Comparison of ENCODE assay signal across 19 cellular contexts in the genomic region with DNA sequence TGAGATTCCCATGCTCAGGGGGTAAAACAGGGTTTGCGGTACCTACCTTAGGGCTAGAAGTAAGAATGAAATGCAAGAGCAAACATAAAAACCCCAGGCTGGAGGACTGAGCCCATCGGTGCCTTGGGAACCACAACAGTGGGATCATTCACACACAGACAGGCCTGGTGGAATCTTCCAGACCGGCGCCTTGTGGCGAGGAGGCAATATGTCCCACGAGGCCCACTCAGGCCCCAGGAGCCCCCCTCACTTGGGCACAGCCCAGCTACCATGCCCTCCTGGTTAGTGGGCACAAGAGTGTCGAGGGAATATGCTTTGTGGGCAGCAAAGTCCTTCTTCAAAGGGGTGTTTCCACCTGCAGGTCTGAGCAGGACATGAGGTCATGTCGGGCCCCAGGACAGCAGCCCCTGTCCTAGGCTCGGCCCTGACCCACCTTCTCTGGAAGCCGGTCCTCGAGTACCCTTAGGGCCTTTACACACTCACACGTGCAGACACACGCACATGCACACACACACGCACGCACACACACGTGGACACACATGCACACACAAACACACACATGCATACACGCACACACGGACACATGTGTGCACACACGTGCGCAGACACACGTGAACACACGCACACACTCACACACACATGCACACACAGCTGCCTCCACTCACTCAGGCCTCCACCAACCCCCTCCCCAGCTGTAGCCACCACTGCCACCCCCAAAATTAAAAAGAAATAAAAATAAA. TPM values are rescaled to one million over a fixed set of nuclear protein-coding genes. Genes with fewer than 3 reads are reported as not detected.
A peak's percentile ranks its signal among the peaks of the same experiment; 100 is the strongest.
DNase-seq lines count a peak whose midpoint lies in the region; ATAC-seq and TF ChIP-seq lines count a peak whose summit lies in the region.
"Had no signal": no experiment of that assay in that cellular context is flagged by ENCODE, and none has a peak within 500 bp of the region (broad histone marks: within the 10 kb centered on the region; RNA-seq: fewer than 3 reads in every experiment).

No MANE protein-coding gene starts in this region.

- no peak overlapping the region for H2AFZ ChIP-seq in MM.1S (ENCODE audit: low read length)

- no peak overlapping the region for H3K4me2 ChIP-seq in MM.1S (ENCODE audit: low read depth, low read length)

- H3K27ac ChIP-seq in heart right ventricle (peak overlapping the region in 3 of 10 donors; percentile 16 to 53 (median 40)), left ventricle myocardium inferior (replicated peaks) (no peak overlapping the region), aorta (ENCODE audit: low read depth in 1 of 2, low read length in 2 of 2) (no peak overlapping the region), MM.1S (ENCODE audit: low read length) (no peak overlapping the region)
- no peak overlapping the region for H3K27ac ChIP-seq in CD8-positive, alpha-beta T cell (ENCODE audit: low read depth, low read length)
- H3K27ac ChIP-seq: transverse colon, WERI-Rb-1 had no signal

- DNase-seq in heart right ventricle: no peak
- no peak for DNase-seq in left ventricle myocardium inferior
- no peak for DNase-seq in adipocyte (ENCODE audit: low read depth)
- DNase-seq in mesothelial cell of epicardium (ENCODE audit: low spot score in 2 of 2, unreplicated experiment in 2 of 2): no peak
- DNase-seq in aorta: no peak
- DNase-seq in activated CD8-positive, alpha-beta memory T cell treated with anti-CD3 and anti-CD28 coated beads, Interleukin-2, amount 50 U/mL, for 48 hours: no peak
- DNase-seq in MM.1S: no peak
- no peak for DNase-seq in CD8-positive, alpha-beta T cell
- DNase-seq: effector CD4-positive, alpha-beta T cell; esophagus squamous epithelium; KG1; NCI-H2029; SHP77; stimulated activated naive CD8-positive, alpha-beta T cell treated with anti-CD3 and anti-CD28 coated beads, Interleukin-15, Interleukin-2, amounts not matched to agents 100 U/mL and 50 U/mL, for 24 hours; transverse colon; WERI-Rb-1 had no signal

- H3K79me2 ChIP-seq in MM.1S (ENCODE audit: low read length): no peaks in the 10 kb centered on the region

- POLR2A ChIA-PET in CD8-positive, alpha-beta T cell (lab: Charles Lee): no interaction called here

- peaks cover 30% of the 10 kb centered on the region for H3K4me1 Mint-ChIP-seq in mesothelial cell of epicardium
- H3K4me1 Mint-ChIP-seq in CD8-positive, alpha-beta T cell (ENCODE audit: low read depth): no peaks in the 10 kb centered on the region

- intact Hi-C loops in heart right ventricle (cut with DNase I) (loop anchor here in 4 of 10 donors (5.0 to 10.0 kb wide), 3 partner anchors 73 to 594 kb away; no protein-coding TSS in a partner anchor), left ventricle myocardium inferior (cut with micrococcal nuclease) (loop anchor here (10.0 kb wide), 1 partner anchor 594 kb away; no protein-coding TSS in a partner anchor), aorta (cut with DNase I) (loop anchor here (2.0 to 10.0 kb wide), 5 partner anchors 63 to 554 kb away; partner anchors contain the start of gene CUX1 (in 1 of the 2))
- intact Hi-C loops in CD8-positive, alpha-beta T cell (cut with DNase I, micrococcal nuclease): no loop called here

- H3K9me3 Mint-ChIP-seq in mesothelial cell of epicardium: no peaks in the 10 kb centered on the region
- no peaks in the 10 kb centered on the region for H3K9me3 Mint-ChIP-seq in CD8-positive, alpha-beta T cell

- no peaks in the 10 kb centered on the region for H3K36me3 Mint-ChIP-seq in mesothelial cell of epicardium
- H3K36me3 Mint-ChIP-seq in CD8-positive, alpha-beta T cell: no peaks in the 10 kb centered on the region

- H3K9me3 ChIP-seq in heart right ventricle (no peaks in the 10 kb centered on the region), left ventricle myocardium inferior (replicated peaks) (no peaks in the 10 kb centered on the region), adipocyte (ENCODE audit: control insufficient read depth, low read length) (no peaks in the 10 kb centered on the region), aorta (ENCODE audit: control insufficient read depth, low read length) (no peaks in the 10 kb centered on the region), MM.1S (replicated peaks; ENCODE audit: insufficient read depth, low read length) (no peaks in the 10 kb centered on the region)
- H3K9me3 ChIP-seq in CD8-positive, alpha-beta T cell (ENCODE audit: low read length): no peaks in the 10 kb centered on the region
- H3K9me3 ChIP-seq: esophagus squamous epithelium, transverse colon had no signal

- H3K4me3 Mint-ChIP-seq in mesothelial cell of epicardium: no peak overlapping the region
- H3K4me3 Mint-ChIP-seq in CD8-positive, alpha-beta T cell: no peak overlapping the region

- H3K4me3 ChIP-seq in heart right ventricle (no peak overlapping the region), left ventricle myocardium inferior (no peak overlapping the region), adipocyte (ENCODE audit: low read length) (peak overlapping the region; percentile 34), aorta (ENCODE audit: low read length in 2 of 2) (no peak overlapping the region), MM.1S (ENCODE audit: low read length) (no peak overlapping the region)
- H3K4me3 ChIP-seq in CD8-positive, alpha-beta T cell (ENCODE audit: low read depth, low read length): no peak overlapping the region
- H3K4me3 ChIP-seq: transverse colon had no signal

- no peaks in the 10 kb centered on the region for H3K36me3 ChIP-seq in heart right ventricle
- no peaks in the 10 kb centered on the region for H3K36me3 ChIP-seq in left ventricle myocardium inferior
- H3K36me3 ChIP-seq in adipocyte (ENCODE audit: control insufficient read depth, insufficient read depth, low read length, severe bottlenecking): no peaks in the 10 kb centered on the region
- no peaks in the 10 kb centered on the region for H3K36me3 ChIP-seq in aorta (ENCODE audit: control insufficient read depth in 1 of 2, insufficient read depth in 2 of 2, low read length in 1 of 2)
- no peaks in the 10 kb centered on the region for H3K36me3 ChIP-seq in MM.1S (replicated peaks; ENCODE audit: insufficient read depth, low read length)
- no peaks in the 10 kb centered on the region for H3K36me3 ChIP-seq in CD8-positive, alpha-beta T cell (ENCODE audit: insufficient read depth, low read length)
- H3K36me3 ChIP-seq: esophagus squamous epithelium, transverse colon, WERI-Rb-1 had no signal

- H3K27me3 ChIP-seq in heart right ventricle (no peaks in the 10 kb centered on the region), left ventricle myocardium inferior (ENCODE audit: low read depth) (no peaks in the 10 kb centered on the region), adipocyte (replicated peaks; ENCODE audit: control insufficient read depth, insufficient read depth, low read length) (peaks cover 14% of the 10 kb centered on the region), aorta (ENCODE audit: control insufficient read depth in 1 of 2, insufficient read depth in 2 of 2, low read length in 1 of 2) (no peaks in the 10 kb centered on the region), MM.1S (replicated peaks; ENCODE audit: insufficient read depth, low read length) (no peaks in the 10 kb centered on the region)
- no peaks in the 10 kb centered on the region for H3K27me3 ChIP-seq in CD8-positive, alpha-beta T cell (ENCODE audit: insufficient read depth, low read length)
- H3K27me3 ChIP-seq: esophagus squamous epithelium, transverse colon had no signal

- H3K9ac ChIP-seq in adipocyte (ENCODE audit: low read length) (peak overlapping the region; percentile 20), MM.1S (ENCODE audit: low read length) (no peak overlapping the region)

- no peaks in the 10 kb centered on the region for H4K20me1 ChIP-seq in MM.1S (ENCODE audit: insufficient read depth, low read length)

- H3K27me3 Mint-ChIP-seq in mesothelial cell of epicardium (ENCODE audit: low read depth): peaks cover 4% of the 10 kb centered on the region
- H3K27me3 Mint-ChIP-seq in CD8-positive, alpha-beta T cell (ENCODE audit: low read depth): no peaks in the 10 kb centered on the region

- peaks cover 0 to 18% (median 14%) of the 10 kb centered on the region in 9 donors for H3K4me1 ChIP-seq in heart right ventricle
- H3K4me1 ChIP-seq in left ventricle myocardium inferior: peaks cover 16% of the 10 kb centered on the region
- peaks cover 28% of the 10 kb centered on the region for H3K4me1 ChIP-seq in adipocyte (ENCODE audit: control insufficient read depth, insufficient read depth, low read length)
- no peaks in the 10 kb centered on the region for H3K4me1 ChIP-seq in aorta (ENCODE audit: control insufficient read depth in 1 of 2, insufficient read depth in 2 of 2, low read length in 2 of 2)
- H3K4me1 ChIP-seq in MM.1S (ENCODE audit: low read length): no peaks in the 10 kb centered on the region
- no peaks in the 10 kb centered on the region for H3K4me1 ChIP-seq in CD8-positive, alpha-beta T cell (ENCODE audit: insufficient read depth, low read length)

- ATAC-seq in heart right ventricle (peak in 5 of 8 donors; percentile 6 to 33 (median 10)), aorta (ENCODE audit: low FRiP score) (peak; percentile 30)
- no peak for ATAC-seq in CD8-positive, alpha-beta T cell
- ATAC-seq: stimulated activated naive CD8-positive, alpha-beta T cell treated with anti-CD3 and anti-CD28 coated beads, Interleukin-15, Interleukin-2, amounts not matched to agents 100 U/mL and 50 U/mL, for 24 hours had no signal

- TF ChIP-seq CTCF in heart right ventricle (IDR thresholded peaks at IDR 0.05) (no peak), left ventricle myocardium inferior (IDR thresholded peaks at IDR 0.05; ENCODE audit: borderline replicate concordance) (no peak), mesothelial cell of epicardium (IDR thresholded peaks at IDR 0.05; ENCODE audit: unreplicated experiment) (no peak), MM.1S (IDR thresholded peaks at IDR 0.05; ENCODE audit: low read length) (no peak)
- TF ChIP-seq CTCF in CD8-positive, alpha-beta T cell (IDR thresholded peaks at IDR 0.05): no peak

- H3K27ac Mint-ChIP-seq in mesothelial cell of epicardium: peak overlapping the region; percentile 91
- no peak overlapping the region for H3K27ac Mint-ChIP-seq in CD8-positive, alpha-beta T cell

- CTCF ChIA-PET in CD8-positive, alpha-beta T cell (lab: Charles Lee): no interaction called here

- H3K9me2 ChIP-seq in MM.1S (replicated peaks; ENCODE audit: insufficient read depth, low read length): no peaks in the 10 kb centered on the region

- WGBS in heart right ventricle, 2 donors: 72 to 80% methylated on average over 22 of the region's 22 CpGs
- WGBS in aorta, 2 donors: 58 to 59% methylated on average over 22 of the region's 22 CpGs

- no peaks in the 10 kb centered on the region for H3F3A ChIP-seq in MM.1S (ENCODE audit: insufficient read depth, low read length)

RNA-seq across cellular contexts. Expression of gene MYL10, which starts 51.5 kb away (rescaled TPM):
- not detected for total RNA-seq in heart right ventricle
- polyA plus RNA-seq in heart right ventricle: not detected
- total RNA-seq in left ventricle myocardium inferior: not detected
- total RNA-seq in mesothelial cell of epicardium: not detected in 3 replicates
- not detected for total RNA-seq in aorta
- polyA plus RNA-seq in aorta: not detected
- not detected for total RNA-seq in CD8-positive, alpha-beta T cell
- total RNA-seq: esophagus squamous epithelium; left lobe of liver; omental fat pad; T-helper 1 cell treated with Interleukin-12 subunit alpha and Interleukin-12 subunit beta and Interleukin-4 antibody, amounts not matched to agents 30 ng/mL and 1 ng/mL, for 36 hours; transverse colon had no signal

Comparison
In these comparisons a context has a peak if more than half of its experiments do, and no peak if none do; other contexts are left out.
1. intact Hi-C loops: an anchor here in left ventricle myocardium inferior (10.0 kb wide) and aorta (2.0 to 10.0 kb wide); none called in CD8-positive, alpha-beta T cell.